In genomic region chr22:20156611-20157415, GRCh38 we compare ENCODE assay signal across 8 cellular contexts. TPM values are rescaled to one million over a fixed set of nuclear protein-coding genes. Genes with fewer than 3 reads are reported as not detected.
A peak's percentile ranks its signal among the peaks of the same experiment; 100 is the strongest.
DNase-seq lines count a peak whose midpoint lies in the region; ATAC-seq and TF ChIP-seq lines count a peak whose summit lies in the region.

No MANE protein-coding gene starts in this region.

- no peaks in the 10 kb centered on the region for H3K9me3 ChIP-seq in left lung

- intact Hi-C loops in left lung (cut with DNase I) = loop anchor here (2.0 to 10.0 kb wide), 3 partner anchors 110 to 128 kb away; partner anchors contain the start of gene RTN4R (in 1 of the 2)

- H3K27me3 Mint-ChIP-seq in chondrocyte (ENCODE audit: low read depth) = no peaks in the 10 kb centered on the region

- H3K27ac ChIP-seq in 22Rv1 (no peak overlapping the region), left lung (no peak overlapping the region)

- no peak overlapping the region for H3K4me3 ChIP-seq in left lung

- ATAC-seq in left lung (peak; percentile 93), HG03045 (IDR thresholded peaks at IDR 0.05; ENCODE audit: unreplicated experiment) (no peak)

- H3K27me3 ChIP-seq in left lung = peaks cover 0 to 31% of the 10 kb centered on the region in 2 donors

- in situ Hi-C loops in GM13976 (cut with MboI; ENCODE audit: low sequenced_read_pairs, unreplicated experiment) = loop anchor here (10.0 kb wide), 2 partner anchors 98 to 138 kb away; no protein-coding TSS in a partner anchor

- no peaks in the 10 kb centered on the region for H3K36me3 ChIP-seq in left lung

- TF ChIP-seq CTCF in 22Rv1 (IDR thresholded peaks at IDR 0.05) = peak; percentile 87
- TF ChIP-seq CTCF in GM13976 (IDR thresholded peaks at IDR 0.05; ENCODE audit: borderline replicate concordance, control extremely low read depth, extremely low read depth, insufficient read depth, missing control alignments) = peak; percentile 97
- TF ChIP-seq CTCF in chondrocyte (IDR thresholded peaks at IDR 0.05) = peak; percentile 97
- TF ChIP-seq CTCF in left lung (IDR thresholded peaks at IDR 0.05) = peak; percentile 95 to 99

- peaks cover 0 to 7% of the 10 kb centered on the region in 2 donors for H3K4me1 ChIP-seq in left lung

- H3K27ac Mint-ChIP-seq in chondrocyte (ENCODE audit: unreplicated experiment) = no peak overlapping the region

- DNase-seq in GM13976 (ENCODE audit: low spot score) (peak; percentile 96), NCI-H345 (lab: John Stamatoyannopoulos, UW) (peak; percentile 70), chondrocyte (ENCODE audit: low spot score) (no peak), left lung (peak; percentile 83 to 94)
- peak; percentile 93 for DNase-seq in activated CD4-positive, alpha-beta T cell treated with anti-CD3 and anti-CD28 coated beads for 48 hours
- peak; percentile 90 for DNase-seq in stimulated activated CD4-positive, alpha-beta T cell treated with anti-CD3 and anti-CD28 coated beads, Interleukin-4, amount 100 ng/mL, for 24 hours

- H3K4me1 Mint-ChIP-seq in chondrocyte (ENCODE audit: low read depth) = peaks cover 12% of the 10 kb centered on the region

- no peaks in the 10 kb centered on the region for H3K36me3 Mint-ChIP-seq in chondrocyte (ENCODE audit: low read depth)

- no peaks in the 10 kb centered on the region for H3K9me3 Mint-ChIP-seq in chondrocyte (ENCODE audit: low read depth)

- no peak overlapping the region for H3K4me3 Mint-ChIP-seq in chondrocyte (ENCODE audit: unreplicated experiment)

RNA-seq across cellular contexts. Expression of gene CCDC188, which starts 6.0 kb away (rescaled TPM):
- total RNA-seq in chondrocyte = 0.36 to 5.4 TPM (median 5.3 TPM) in 3 replicates
- 1 to 10 TPM; 1.1 to 1.4 TPM for total RNA-seq in left lung

RNA-seq across cellular contexts. Expression of gene ZDHHC8, which starts 25.2 kb away (rescaled TPM):
- 94.2 to 100 TPM (median 95.2 TPM) in 3 replicates for total RNA-seq in chondrocyte
- total RNA-seq in left lung = 10 to 100 TPM; 63.0 to 81.8 TPM

RNA-seq across cellular contexts. Expression of gene TRMT2A, which starts 39.8 kb away (rescaled TPM):
- total RNA-seq in chondrocyte = 45.8 to 66.1 TPM (median 49.3 TPM) in 3 replicates
- total RNA-seq in left lung = 10 to 100 TPM; 40.9 to 60.4 TPM

RNA-seq across cellular contexts. Expression of gene RANBP1, which starts 40.9 kb away (rescaled TPM):
- total RNA-seq in chondrocyte = 79.5 to 122 TPM (median 82.1 TPM) in 3 replicates
- total RNA-seq in left lung = 100 to 1,000 TPM in 1 of 2 donors, 10 to 100 TPM in 1; 63.7 to 111 TPM
